In genomic region chr2:143128681-143129580, GRCh38 we compare ENCODE assay signal across 8 cellular contexts. TPM values are rescaled to one million over a fixed set of nuclear protein-coding genes. Genes with fewer than 3 reads are reported as not detected.
DNase-seq lines count a peak whose midpoint lies in the region; ATAC-seq and TF ChIP-seq lines count a peak whose summit lies in the region.

ARHGAP15 (plus strand) TSS chr2:143129419.

- H3K79me2 ChIP-seq in GM23338 (replicated peaks; ENCODE audit: insufficient read depth), result no peaks in the 10 kb centered on the region

- ATAC-seq in GM23338, result no peak
- ATAC-seq in memory B cell (ENCODE audit: low read depth), result peak; percentile 91
- ATAC-seq in stimulated activated naive CD8-positive, alpha-beta T cell treated with anti-CD3 and anti-CD28 coated beads, Interleukin-15, Interleukin-2, amounts not matched to agents 100 U/mL and 50 U/mL, for 24 hours, result peak; percentile 82

- H3K36me3 Mint-ChIP-seq in GM23338 (ENCODE audit: low read depth) (no peaks in the 10 kb centered on the region), memory B cell (peaks cover 5% of the 10 kb centered on the region)

- H3K4me3 ChIP-seq in GM23338, result no peak within 1 kb of the TSS

- H3K27ac Mint-ChIP-seq in GM23338 (no peak within 1 kb of the TSS), memory B cell (peak within 1 kb of the TSS; percentile 97)

- H3K4me1 ChIP-seq in GM23338 (ENCODE audit: insufficient read depth), result no peaks in the 10 kb centered on the region

- H3K4me3 Mint-ChIP-seq in GM23338 (no peak within 1 kb of the TSS), memory B cell (peak within 1 kb of the TSS; percentile 84)

- no peaks in the 10 kb centered on the region for H3K36me3 ChIP-seq in GM23338 (ENCODE audit: insufficient read depth)

- H3K27ac ChIP-seq in GM23338 (ENCODE audit: low read depth), result no peak within 1 kb of the TSS

- no peaks in the 10 kb centered on the region for H3K27me3 ChIP-seq in GM23338 (ENCODE audit: insufficient read depth)

- no peaks in the 10 kb centered on the region for H4K20me1 ChIP-seq in GM23338 (replicated peaks; ENCODE audit: insufficient read depth)

- no peaks in the 10 kb centered on the region for H3F3A ChIP-seq in GM23338 (replicated peaks; ENCODE audit: low read depth)

- DNase-seq in GM13976 (ENCODE audit: low spot score), result peak; percentile 55
- DNase-seq in GM23338 (ENCODE audit: low spot score), result no peak
- peak; percentile 18 for DNase-seq in NCI-H187 treated with DMSO at 0.1 percent for 48 hours (lab: John Stamatoyannopoulos, UW)
- DNase-seq in activated T-cell treated with anti-CD3 and anti-CD28 coated beads for 1 hour (ENCODE audit: low read depth), result peak; percentile 50
- peak; percentile 58 to 63 for DNase-seq in memory B cell (ENCODE audit: low spot score in 2 of 2)
- peak; percentile 71 for DNase-seq in stimulated activated naive CD8-positive, alpha-beta T cell treated with anti-CD3 and anti-CD28 coated beads, Interleukin-15, Interleukin-2, amounts not matched to agents 100 U/mL and 50 U/mL, for 24 hours
- DNase-seq in cortex of kidney (lab: John Stamatoyannopoulos, UW), result no peak
- no peak for DNase-seq in NCI-H2227 (lab: John Stamatoyannopoulos, UW; ENCODE audit: unreplicated experiment)

- H3K4me1 Mint-ChIP-seq in GM23338 (peaks cover 4% of the 10 kb centered on the region; the same call in 2 of the 3 replicates), memory B cell (peaks cover 27% of the 10 kb centered on the region)

- H3K27me3 Mint-ChIP-seq in GM23338 (ENCODE audit: insufficient read depth, low read depth, poor library complexity) (no peaks in the 10 kb centered on the region), memory B cell (no peaks in the 10 kb centered on the region)

- no peak within 1 kb of the TSS for H3K4me2 ChIP-seq in GM23338

- in situ Hi-C loops in GM13976 (cut with MboI; ENCODE audit: low sequenced_read_pairs, unreplicated experiment), result no loop called here

- peak within 1 kb of the TSS; percentile 24; the same call in 1 of the 2 replicates for H2AFZ ChIP-seq in GM23338

- H3K9me3 Mint-ChIP-seq in GM23338, result no peaks in the 10 kb centered on the region
- peaks cover under 1% of the 10 kb centered on the region for H3K9me3 Mint-ChIP-seq in memory B cell

- no peak for TF ChIP-seq CTCF in GM13976 (IDR thresholded peaks at IDR 0.05; ENCODE audit: borderline replicate concordance, control extremely low read depth, extremely low read depth, insufficient read depth, missing control alignments)
- TF ChIP-seq CTCF in GM23338 (conservative IDR thresholded peaks at IDR 0.05; ENCODE audit: low read depth in 2 of 2), result no peak

- H3K9me2 ChIP-seq in GM23338 (ENCODE audit: insufficient read depth), result no peaks in the 10 kb centered on the region

TF ChIP-seq in GM23338, 12 proteins besides CTCF, POLR2A, EP300 and RAD21:
- TF ChIP-seq EZH2phosphoT487 (IDR thresholded peaks at IDR 0.05; ENCODE audit: unreplicated experiment), result no peak
- no peak for TF ChIP-seq ZNF114 (CRISPR knock-in tag; IDR thresholded peaks at IDR 0.05)
- no peak for TF ChIP-seq JUNB (IDR thresholded peaks at IDR 0.05; ENCODE audit: unreplicated experiment)
- TF ChIP-seq ZNF331 (CRISPR knock-in tag; IDR thresholded peaks at IDR 0.05; ENCODE audit: low read depth), result no peak
- TF ChIP-seq NANOG (IDR thresholded peaks at IDR 0.05; ENCODE audit: borderline replicate concordance), result no peak
TF ChIP-seq in GM23338: peak in this region for 0.

RNA-seq across cellular contexts. Expression of gene ARHGAP15, which starts in this region (rescaled TPM):
- not detected in 2 replicates for total RNA-seq in GM23338 (2014; rRNA removed; shearing (Covaris generic))
- polyA plus RNA-seq in GM23338 (2016; fragmentation: Nextera tagmentation; extraction: Ambion mirVana), result 0.26 TPM in 1 of 2 replicates, not detected in the other

Comparison
In these comparisons a context has a peak if more than half of its experiments do, and no peak if none do; other contexts are left out.
1. DNase-seq: peak in GM13976 (single experiment), NCI-H187 treated with DMSO at 0.1 percent for 48 hours (single experiment), activated T-cell treated with anti-CD3 and anti-CD28 coated beads for 1 hour (single experiment), memory B cell (2 of 2) and stimulated activated naive CD8-positive, alpha-beta T cell treated with anti-CD3 and anti-CD28 coated beads, Interleukin-15, Interleukin-2, amounts not matched to agents 100 U/mL and 50 U/mL, for 24 hours (single experiment); none in GM23338 (single experiment), cortex of kidney (single experiment) and NCI-H2227 (single experiment).